In the genomic region with DNA sequence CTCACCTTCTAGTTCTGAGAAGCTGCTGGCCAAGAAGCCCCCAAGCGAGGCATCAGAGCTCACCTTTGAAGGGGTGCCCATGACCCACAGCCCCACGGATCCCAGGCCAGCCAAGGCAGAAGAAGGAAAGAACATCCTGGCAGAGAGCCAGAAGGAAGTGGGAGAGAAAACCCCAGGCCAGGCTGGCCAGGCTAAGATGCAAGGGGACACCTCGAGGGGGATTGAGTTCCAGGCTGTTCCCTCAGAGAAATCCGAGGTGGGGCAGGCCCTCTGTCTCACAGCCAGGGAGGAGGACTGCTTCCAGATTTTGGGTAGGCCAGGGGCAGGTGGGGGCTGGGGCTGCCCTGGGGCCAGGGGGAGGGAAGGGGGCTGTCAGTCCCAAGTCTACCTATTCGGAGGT, we compare ENCODE assay signal across 2 cellular contexts.
TF ChIP-seq lines count a peak whose summit lies in the region.

No MANE protein-coding gene starts in this region.

TF ChIP-seq in K562, 482 proteins besides CTCF, POLR2A, EP300 and RAD21:
- TF ChIP-seq, protein P1, sequence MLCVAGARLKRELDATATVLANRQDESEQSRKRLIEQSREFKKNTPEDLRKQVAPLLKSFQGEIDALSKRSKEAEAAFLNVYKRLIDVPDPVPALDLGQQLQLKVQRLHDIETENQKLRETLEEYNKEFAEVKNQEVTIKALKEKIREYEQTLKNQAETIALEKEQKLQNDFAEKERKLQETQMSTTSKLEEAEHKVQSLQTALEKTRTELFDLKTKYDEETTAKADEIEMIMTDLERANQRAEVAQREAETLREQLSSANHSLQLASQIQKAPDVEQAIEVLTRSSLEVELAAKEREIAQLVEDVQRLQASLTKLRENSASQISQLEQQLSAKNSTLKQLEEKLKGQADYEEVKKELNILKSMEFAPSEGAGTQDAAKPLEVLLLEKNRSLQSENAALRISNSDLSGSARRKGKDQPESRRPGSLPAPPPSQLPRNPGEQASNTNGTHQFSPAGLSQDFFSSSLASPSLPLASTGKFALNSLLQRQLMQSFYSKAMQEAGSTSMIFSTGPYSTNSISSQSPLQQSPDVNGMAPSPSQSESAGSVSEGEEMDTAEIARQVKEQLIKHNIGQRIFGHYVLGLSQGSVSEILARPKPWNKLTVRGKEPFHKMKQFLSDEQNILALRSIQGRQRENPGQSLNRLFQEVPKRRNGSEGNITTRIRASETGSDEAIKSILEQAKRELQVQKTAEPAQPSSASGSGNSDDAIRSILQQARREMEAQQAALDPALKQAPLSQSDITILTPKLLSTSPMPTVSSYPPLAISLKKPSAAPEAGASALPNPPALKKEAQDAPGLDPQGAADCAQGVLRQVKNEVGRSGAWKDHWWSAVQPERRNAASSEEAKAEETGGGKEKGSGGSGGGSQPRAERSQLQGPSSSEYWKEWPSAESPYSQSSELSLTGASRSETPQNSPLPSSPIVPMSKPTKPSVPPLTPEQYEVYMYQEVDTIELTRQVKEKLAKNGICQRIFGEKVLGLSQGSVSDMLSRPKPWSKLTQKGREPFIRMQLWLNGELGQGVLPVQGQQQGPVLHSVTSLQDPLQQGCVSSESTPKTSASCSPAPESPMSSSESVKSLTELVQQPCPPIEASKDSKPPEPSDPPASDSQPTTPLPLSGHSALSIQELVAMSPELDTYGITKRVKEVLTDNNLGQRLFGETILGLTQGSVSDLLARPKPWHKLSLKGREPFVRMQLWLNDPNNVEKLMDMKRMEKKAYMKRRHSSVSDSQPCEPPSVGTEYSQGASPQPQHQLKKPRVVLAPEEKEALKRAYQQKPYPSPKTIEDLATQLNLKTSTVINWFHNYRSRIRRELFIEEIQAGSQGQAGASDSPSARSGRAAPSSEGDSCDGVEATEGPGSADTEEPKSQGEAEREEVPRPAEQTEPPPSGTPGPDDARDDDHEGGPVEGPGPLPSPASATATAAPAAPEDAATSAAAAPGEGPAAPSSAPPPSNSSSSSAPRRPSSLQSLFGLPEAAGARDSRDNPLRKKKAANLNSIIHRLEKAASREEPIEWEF (CRISPR knock-in tag; IDR thresholded peaks at IDR 0.05), result no peak
- TF ChIP-seq SMAD3 (CRISPR knock-in tag; conservative IDR thresholded peaks at IDR 0.05) (no peak), TFAM (CRISPR knock-in tag; conservative IDR thresholded peaks at IDR 0.05) (no peak), NFIC (IDR thresholded peaks at IDR 0.05) (peak; percentile 86), ZNF445 (CRISPR knock-in tag; IDR thresholded peaks at IDR 0.05; ENCODE audit: low read depth) (no peak)

TF ChIP-seq in GM12891, 5 proteins besides CTCF, POLR2A, EP300 and RAD21:
- no peak for TF ChIP-seq POLR2AphosphoS5 (IDR thresholded peaks at IDR 0.05; ENCODE audit: low read depth, low read length)
- no peak for TF ChIP-seq POU2F2 (IDR thresholded peaks at IDR 0.05; ENCODE audit: low read depth, low read length)
- no peak for TF ChIP-seq PAX5 (IDR thresholded peaks at IDR 0.05; ENCODE audit: insufficient read depth, low read length, severe bottlenecking)
- TF ChIP-seq TAF1 (IDR thresholded peaks at IDR 0.05; ENCODE audit: low read depth, low read length), result no peak
- no peak for TF ChIP-seq SPI1 (IDR thresholded peaks at IDR 0.05; ENCODE audit: low read depth, low read length)
